In the genomic region with DNA sequence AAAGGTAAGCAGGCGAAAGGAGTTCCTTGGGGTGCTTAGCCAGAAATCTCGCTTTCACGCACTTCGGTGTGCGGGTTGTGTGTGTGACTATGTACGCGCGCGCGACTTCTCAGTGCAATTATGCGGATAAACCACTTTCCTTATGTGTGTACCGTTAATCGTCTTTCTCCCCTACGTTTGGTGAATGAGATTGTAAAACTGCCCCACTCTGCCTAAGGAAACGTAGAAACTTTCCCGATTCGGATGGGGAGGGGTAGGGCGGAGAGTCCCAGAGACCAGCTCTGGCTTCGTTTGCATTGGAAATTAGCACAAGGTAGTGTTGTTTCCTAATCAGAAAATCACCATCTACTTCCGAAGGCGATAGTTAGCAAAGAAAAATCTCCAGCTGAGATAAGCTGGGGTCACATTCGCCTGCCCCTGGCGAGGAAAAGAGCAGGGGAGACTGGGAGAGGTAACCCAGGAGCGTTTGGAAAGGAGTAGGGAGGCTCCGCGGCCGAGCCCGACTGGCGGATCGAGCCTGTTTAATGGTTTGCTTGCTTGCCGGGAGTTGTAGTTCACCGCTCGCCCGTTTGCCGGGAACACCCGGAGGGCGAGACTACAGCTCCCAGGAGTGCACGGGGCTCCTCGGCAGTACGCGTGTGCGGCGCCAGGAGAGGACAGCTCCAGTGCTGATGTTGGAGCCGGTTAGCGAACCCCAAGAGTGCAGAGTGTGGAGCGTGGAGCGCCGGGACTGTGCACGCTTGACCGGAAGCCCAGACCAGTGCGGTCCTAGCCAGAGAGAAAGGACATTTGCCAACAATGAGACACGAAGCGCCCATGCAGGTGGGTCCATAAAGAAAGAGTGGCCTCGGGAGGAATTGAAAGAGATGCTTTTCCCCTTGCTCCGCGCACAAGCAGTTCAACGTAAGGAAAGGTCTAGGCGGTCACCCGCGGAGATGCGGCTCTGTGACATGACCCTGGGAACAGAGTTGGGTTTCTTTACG, we compare ENCODE assay signal across 8 cellular contexts. TPM values are rescaled to one million over a fixed set of nuclear protein-coding genes. Genes with fewer than 3 reads are reported as not detected.
DNase-seq lines count a peak whose midpoint lies in the region; ATAC-seq and TF ChIP-seq lines count a peak whose summit lies in the region.

A gene with protein sequence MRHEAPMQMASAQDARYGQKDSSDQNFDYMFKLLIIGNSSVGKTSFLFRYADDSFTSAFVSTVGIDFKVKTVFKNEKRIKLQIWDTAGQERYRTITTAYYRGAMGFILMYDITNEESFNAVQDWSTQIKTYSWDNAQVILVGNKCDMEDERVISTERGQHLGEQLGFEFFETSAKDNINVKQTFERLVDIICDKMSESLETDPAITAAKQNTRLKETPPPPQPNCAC (plus strand): TSS at position 665 of the 983 bp plus-strand sequence. CDS start 134 bp downstream, at position 799.

- no peak within 1 kb of the TSS for H3K27ac ChIP-seq in BLaER1 treated with 17β-estradiol and CSF1 and Interleukin-3, amounts not matched to agents 10 nM and 100 nM

- no peaks in the 10 kb centered on the region for H3K36me3 ChIP-seq in BLaER1 treated with 17β-estradiol and CSF1 and Interleukin-3, amounts not matched to agents 10 nM and 100 nM

- peak within 1 kb of the TSS; percentile 21 to 67 (median 55); a peak in 20 of 22 replicates for H3K4me2 ChIP-seq in BLaER1 treated with 17β-estradiol and CSF1 and Interleukin-3, amounts not matched to agents 10 nM and 100 nM

- H3K36me3 Mint-ChIP-seq in activated CD4-positive, alpha-beta T cell treated with anti-CD3 and anti-CD28 coated beads, Interleukin-2, amount 10 ng/mL, durations not matched to agents 24 days and 14 days (ENCODE audit: low read depth), result no peaks in the 10 kb centered on the region
- H3K36me3 Mint-ChIP-seq in endothelial cell (ENCODE audit: low read depth, unreplicated experiment), result no peaks in the 10 kb centered on the region

- peak within 1 kb of the TSS; percentile 80 for H3K4me3 Mint-ChIP-seq in activated CD4-positive, alpha-beta T cell treated with anti-CD3 and anti-CD28 coated beads, Interleukin-2, amount 10 ng/mL, durations not matched to agents 24 days and 14 days
- peak within 1 kb of the TSS; percentile 98 for H3K4me3 Mint-ChIP-seq in endothelial cell (ENCODE audit: unreplicated experiment)

- H3K9me3 ChIP-seq in BLaER1 treated with 17β-estradiol and CSF1 and Interleukin-3, amounts not matched to agents 10 nM and 100 nM (replicated peaks in 1 of 11), result peaks cover 9 to 20% (median 17%) of the 10 kb centered on the region in 11 experiments; a peak in 21 of 22 replicates

- DNase-seq in NCI-H2227 (lab: John Stamatoyannopoulos, UW; ENCODE audit: unreplicated experiment) (peak; percentile 94), endothelial cell (ENCODE audit: low spot score) (peak; percentile 91), medulla oblongata (ENCODE audit: extremely low spot score) (peak; percentile 95)
- peak; percentile 86 for DNase-seq in activated CD4-positive, alpha-beta T cell treated with anti-CD3 and anti-CD28 coated beads, Interleukin-2, amount 10 ng/mL, durations not matched to agents 24 days and 14 days
- peak; percentile 20 to 61 (median 38) for DNase-seq in stimulated activated CD4-positive, alpha-beta T cell treated with anti-CD3 and anti-CD28 coated beads, TNF-alpha, amount 100 ng/mL, for 48 hours (ENCODE audit: low read depth in 3 of 3)

- no peak within 1 kb of the TSS for H3K9ac ChIP-seq in BLaER1 treated with 17β-estradiol and CSF1 and Interleukin-3, amounts not matched to agents 10 nM and 100 nM

- H3K27me3 ChIP-seq in BLaER1 treated with 17β-estradiol and CSF1 and Interleukin-3, amounts not matched to agents 10 nM and 100 nM, result peaks cover 0 to 18% (median 9%) of the 10 kb centered on the region in 11 experiments; a peak in 10 of 22 replicates

- no peaks in the 10 kb centered on the region for H3K4me1 ChIP-seq in BLaER1 treated with 17β-estradiol and CSF1 and Interleukin-3, amounts not matched to agents 10 nM and 100 nM

- H3K27ac Mint-ChIP-seq in activated CD4-positive, alpha-beta T cell treated with anti-CD3 and anti-CD28 coated beads, Interleukin-2, amount 10 ng/mL, durations not matched to agents 24 days and 14 days, result no peak within 1 kb of the TSS
- no peak within 1 kb of the TSS for H3K27ac Mint-ChIP-seq in endothelial cell (ENCODE audit: unreplicated experiment)

- no peak for TF ChIP-seq CTCF in endothelial cell (IDR thresholded peaks at IDR 0.05; ENCODE audit: unreplicated experiment)

- no peaks in the 10 kb centered on the region for H4K20me1 ChIP-seq in BLaER1 treated with 17β-estradiol and CSF1 and Interleukin-3, amounts not matched to agents 10 nM and 100 nM

- intact Hi-C loops in activated CD4-positive, alpha-beta T cell treated with anti-CD3 and anti-CD28 coated beads, Interleukin-2, amount 10 ng/mL, durations not matched to agents 24 days and 14 days (cut with micrococcal nuclease), result no loop called here

- peaks cover 3% of the 10 kb centered on the region for H3K9me3 Mint-ChIP-seq in activated CD4-positive, alpha-beta T cell treated with anti-CD3 and anti-CD28 coated beads, Interleukin-2, amount 10 ng/mL, durations not matched to agents 24 days and 14 days
- H3K9me3 Mint-ChIP-seq in endothelial cell (ENCODE audit: unreplicated experiment), result no peaks in the 10 kb centered on the region

- peak within 1 kb of the TSS in 8 of 10 experiments; percentile 14 to 58 (median 38); a peak in 14 of 20 replicates for H3K4me3 ChIP-seq in BLaER1 treated with 17β-estradiol and CSF1 and Interleukin-3, amounts not matched to agents 10 nM and 100 nM

- H3K27me3 Mint-ChIP-seq in activated CD4-positive, alpha-beta T cell treated with anti-CD3 and anti-CD28 coated beads, Interleukin-2, amount 10 ng/mL, durations not matched to agents 24 days and 14 days, result peaks cover 44% of the 10 kb centered on the region
- peaks cover 2% of the 10 kb centered on the region for H3K27me3 Mint-ChIP-seq in endothelial cell (ENCODE audit: unreplicated experiment)

- ATAC-seq in GM19043 (IDR thresholded peaks at IDR 0.05; ENCODE audit: low read depth, unreplicated experiment) (peak; percentile 100), HG03175 (IDR thresholded peaks at IDR 0.05; ENCODE audit: unreplicated experiment) (peak; percentile 100)

- peaks cover 10% of the 10 kb centered on the region for H3K4me1 Mint-ChIP-seq in activated CD4-positive, alpha-beta T cell treated with anti-CD3 and anti-CD28 coated beads, Interleukin-2, amount 10 ng/mL, durations not matched to agents 24 days and 14 days
- H3K4me1 Mint-ChIP-seq in endothelial cell (ENCODE audit: unreplicated experiment), result peaks cover 8% of the 10 kb centered on the region

RNA-seq across cellular contexts. Expression of the gene that starts here (rescaled TPM):
- not detected in 2 replicates for total RNA-seq in activated CD4-positive, alpha-beta T cell treated with anti-CD3 and anti-CD28 coated beads, Interleukin-2, amount 10 ng/mL, durations not matched to agents 24 days and 14 days
- 16.1 TPM for total RNA-seq in endothelial cell (ENCODE audit: unreplicated experiment)

Comparison
In these comparisons a context has a peak if more than half of its experiments do, and no peak if none do; other contexts are left out.
1. RNA of the gene that starts here (total RNA-seq): 16.1 TPM in endothelial cell (single experiment); not detected in activated CD4-positive, alpha-beta T cell treated with anti-CD3 and anti-CD28 coated beads, Interleukin-2, amount 10 ng/mL, durations not matched to agents 24 days and 14 days; every median in the first group is over 10 times any median in the second.
2. Peak in DNase-seq in activated CD4-positive, alpha-beta T cell treated with anti-CD3 and anti-CD28 coated beads, Interleukin-2, amount 10 ng/mL, durations not matched to agents 24 days and 14 days; RNA of the gene not detected or under 1 TPM.
3. DNase-seq: peak in every context shown above with its lines; median percentile 95 in medulla oblongata; 94 in NCI-H2227; 91 in endothelial cell; 86 in activated CD4-positive, alpha-beta T cell treated with anti-CD3 and anti-CD28 coated beads, Interleukin-2, amount 10 ng/mL, durations not matched to agents 24 days and 14 days; 38 in stimulated activated CD4-positive, alpha-beta T cell treated with anti-CD3 and anti-CD28 coated beads, TNF-alpha, amount 100 ng/mL, for 48 hours.